In the genomic region with DNA sequence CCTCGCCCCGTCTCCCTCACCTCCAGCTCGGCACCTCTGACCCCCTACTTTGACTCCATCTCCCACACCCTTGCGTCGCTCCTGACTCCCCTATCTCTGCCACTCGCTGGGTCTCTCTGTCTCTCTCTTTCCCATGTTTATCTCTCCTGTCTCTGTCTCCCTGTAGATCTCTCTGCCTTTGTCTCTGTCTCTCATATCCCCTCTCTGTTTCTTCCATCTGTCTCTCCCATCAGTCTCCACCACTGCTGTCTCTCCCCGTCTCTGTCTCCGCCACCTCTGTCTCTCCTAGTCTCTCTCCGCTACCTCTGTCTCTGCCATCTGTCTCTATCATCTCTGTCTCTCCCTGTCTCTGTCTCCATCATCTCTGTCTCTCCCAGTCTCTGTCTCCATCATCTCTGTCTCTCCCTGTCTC, we compare ENCODE assay signal across 8 cellular contexts. TPM values are rescaled to one million over a fixed set of nuclear protein-coding genes. Genes with fewer than 3 reads are reported as not detected.
DNase-seq lines count a peak whose midpoint lies in the region; ATAC-seq, FAIRE-seq and TF ChIP-seq lines count a peak whose summit lies in the region.

No MANE protein-coding gene starts in this region.

- H3K4me3 ChIP-seq in A673 (ENCODE audit: low read depth, low read length, poor library complexity, severe bottlenecking): peak overlapping the region; percentile 50
- H3K4me3 ChIP-seq in HAP-1: peak overlapping the region; percentile 42
- H3K4me3 ChIP-seq in GM12878: peak overlapping the region; percentile 54
- peak overlapping the region in 1 of 2 experiments; percentile 77 for H3K4me3 ChIP-seq in mesenchymal stem cell (ENCODE audit: insufficient read depth in 1 of 2, low read depth in 1 of 2, low read length in 2 of 2)

- no peaks in the 10 kb centered on the region for H4K20me1 ChIP-seq in GM12878 (ENCODE audit: control insufficient read depth, insufficient read depth)

- peak overlapping the region; percentile 5 to 69 for H3K18ac ChIP-seq in mesenchymal stem cell (ENCODE audit: low read depth in 1 of 2, low read length in 2 of 2)

- no peaks in the 10 kb centered on the region for H3K79me1 ChIP-seq in mesenchymal stem cell (replicated peaks; ENCODE audit: low read length, poor library complexity, severe bottlenecking)

- H3K9ac ChIP-seq in GM12878 (ENCODE audit: control insufficient read depth, insufficient read depth, low read length) (peak overlapping the region; percentile 70; the same call in 1 of the 2 replicates), mesenchymal stem cell (ENCODE audit: low read length) (peak overlapping the region; percentile 86)

- H2AFZ ChIP-seq in GM12878 (ENCODE audit: control insufficient read depth, low read depth, low read length) (peak overlapping the region; percentile 83), mesenchymal stem cell (ENCODE audit: low read depth, low read length) (no peak overlapping the region)

- TF ChIP-seq CTCF in A673 (conservative IDR thresholded peaks at IDR 0.05; ENCODE audit: low read depth, low read length) (no peak), GM12878 (IDR thresholded peaks at IDR 0.05 in 2 of 3, conservative IDR thresholded peaks at IDR 0.05 in 1 of 3; ENCODE audit: control insufficient read depth in 2 of 3, extremely low read depth in 1 of 3, insufficient read depth in 1 of 3, low read depth in 3 of 3, low read length in 3 of 3) (no peak)

- H3K23ac ChIP-seq in mesenchymal stem cell (ENCODE audit: low read length in 2 of 2): no peak overlapping the region

- TSS peak; percentile 74 for BruUV-seq in A673 (replicated peaks; lab: Mats Ljungman, UMichigan)
- BruUV-seq in GM12878 (replicated peaks; lab: Mats Ljungman, UMichigan): no TSS peak

- DNase-seq in A673 (ENCODE audit: low spot score): no peak
- no peak for DNase-seq in HAP-1 (ENCODE audit: low spot score in 2 of 2)
- DNase-seq in GM12878 (ENCODE audit: low read depth, low spot score): no peak
- no peak for DNase-seq in mesenchymal stem cell
- no peak for DNase-seq in posterior vena cava (ENCODE audit: low spot score)
- DNase-seq in COLO829 (ENCODE audit: low spot score): no peak
- no peak for DNase-seq in middle frontal gyrus (ENCODE audit: extremely low spot score, low spot score)

- H3K9me3 ChIP-seq in A673 (ENCODE audit: low read depth, low read length, poor library complexity, severe bottlenecking) (no peaks in the 10 kb centered on the region), HAP-1 (no peaks in the 10 kb centered on the region), GM12878 (replicated peaks; ENCODE audit: control insufficient read depth, insufficient read depth, low read length) (no peaks in the 10 kb centered on the region; the same call in 2 of the 3 replicates), mesenchymal stem cell (ENCODE audit: control insufficient read depth, low read length) (no peaks in the 10 kb centered on the region)

- no peak for FAIRE-seq in GM12878 (lab: Jason Lieb, UNC)

- no peak for ATAC-seq in GM12878
- ATAC-seq in HG03354 (IDR thresholded peaks at IDR 0.05; ENCODE audit: poor library complexity, severe bottlenecking, unreplicated experiment): no peak

- H3K79me2 ChIP-seq in GM12878 (ENCODE audit: control insufficient read depth, insufficient read depth, low read length): no peaks in the 10 kb centered on the region

- TF ChIP-seq EP300 in GM12878 (IDR thresholded peaks at IDR 0.05; ENCODE audit: borderline replicate concordance in 1 of 2, control insufficient read depth in 1 of 2, low read depth in 2 of 2, low read length in 2 of 2): no peak

- H2BK12ac ChIP-seq in mesenchymal stem cell (ENCODE audit: low read length in 2 of 2): peak overlapping the region; percentile 44 to 73

- no peak for TF ChIP-seq POLR2A in GM12878 (IDR thresholded peaks at IDR 0.05; ENCODE audit: low read depth, low read length)

- peak overlapping the region; percentile 5 for H2AK5ac ChIP-seq in mesenchymal stem cell (ENCODE audit: low read length, severe bottlenecking)

- H3K4me1 ChIP-seq in A673 (ENCODE audit: insufficient read depth, low read length, poor library complexity, severe bottlenecking) (peaks cover 15% of the 10 kb centered on the region), HAP-1 (peaks cover 17% of the 10 kb centered on the region), GM12878 (ENCODE audit: control insufficient read depth, insufficient read depth, low read length) (peaks cover 29% of the 10 kb centered on the region), mesenchymal stem cell (ENCODE audit: control insufficient read depth, insufficient read depth, low read depth, low read length) (peaks cover 39% of the 10 kb centered on the region)

- H3K4ac ChIP-seq in mesenchymal stem cell (ENCODE audit: low read depth in 1 of 2, low read length in 2 of 2): peak overlapping the region; percentile 35 to 57

- in situ Hi-C loops in HAP-1 (cut with MboI; ENCODE audit: low sequenced_read_pairs) (no loop called here), GM12878 (cut with MboI) (no loop called here)

- H3K27me3 ChIP-seq in A673 (replicated peaks; ENCODE audit: insufficient read depth, low read depth, low read length, poor library complexity) (peaks cover 13% of the 10 kb centered on the region), HAP-1 (ENCODE audit: low read depth) (no peaks in the 10 kb centered on the region), GM12878 (replicated peaks in 1 of 2; ENCODE audit: control insufficient read depth in 2 of 2, insufficient read depth in 2 of 2, low read length in 1 of 2) (peaks cover 1 to 4% of the 10 kb centered on the region in 2 experiments), mesenchymal stem cell (ENCODE audit: control insufficient read depth in 1 of 2, insufficient read depth in 1 of 2, low read length in 2 of 2) (peaks cover 0 to 11% of the 10 kb centered on the region in 2 experiments)

- H2BK5ac ChIP-seq in mesenchymal stem cell (ENCODE audit: low read depth, low read length, poor library complexity, severe bottlenecking): no peak overlapping the region

- TF ChIP-seq RAD21 in GM12878 (IDR thresholded peaks at IDR 0.05; ENCODE audit: insufficient read depth, low read depth, low read length): no peak

- H3K14ac ChIP-seq in mesenchymal stem cell (ENCODE audit: low read length in 2 of 2): no peak overlapping the region

- H3K36me3 ChIP-seq in A673 (ENCODE audit: insufficient read depth, low read length, poor library complexity, severe bottlenecking) (no peaks in the 10 kb centered on the region), HAP-1 (replicated peaks) (no peaks in the 10 kb centered on the region; the same call in 1 of the 2 replicates), GM12878 (ENCODE audit: control insufficient read depth in 2 of 2, insufficient read depth in 2 of 2, low read length in 1 of 2) (no peaks in the 10 kb centered on the region), mesenchymal stem cell (ENCODE audit: control insufficient read depth in 1 of 2, insufficient read depth in 2 of 2, low read depth in 1 of 2, low read length in 2 of 2) (no peaks in the 10 kb centered on the region)

- peak overlapping the region; percentile 95 for H4K91ac ChIP-seq in mesenchymal stem cell (ENCODE audit: low read length)

- intact Hi-C loops in A673 (cut with micrococcal nuclease; ENCODE audit: unreplicated experiment): loop anchor here (5.0 to 10.0 kb wide), 3 partner anchors 89 to 389 kb away; a partner anchor contains a TSS
- intact Hi-C loops in GM12878 (cut with micrococcal nuclease; ENCODE audit: unreplicated experiment): loop anchor here (10.0 kb wide), 1 partner anchor 209 kb away; no protein-coding TSS in a partner anchor
- intact Hi-C loops in posterior vena cava (cut with DNase I): loop anchor here (5.0 to 10.0 kb wide), 2 partner anchors 99 to 1089 kb away; no protein-coding TSS in a partner anchor

- RAD21 ChIA-PET in GM12878 (lab: Charles Lee; ENCODE audit: unreplicated experiment): interaction anchor here (1.1 to 4.8 kb wide), 11 partner anchors 11 to 117 kb away, joined by 4 to 255 read pairs (median 23); a partner anchor contains a TSS

- H3K4me2 ChIP-seq in GM12878 (ENCODE audit: control insufficient read depth, insufficient read depth) (peak overlapping the region; percentile 98), mesenchymal stem cell (ENCODE audit: low read length, poor library complexity, severe bottlenecking) (peak overlapping the region; percentile 39)

- CTCF ChIA-PET in A673 (lab: Charles Lee): interaction anchor here (1.0 to 2.2 kb wide), 3 partner anchors 17 to 33 kb away, joined by 4 to 80 read pairs (median 28); no protein-coding TSS in a partner anchor
- CTCF ChIA-PET in GM12878 (lab: Yijun Ruan, JAX): interaction anchor here (0.7 to 6.6 kb wide), 12 partner anchors 10 to 528 kb away, joined by 4 to 473 read pairs (median 27); a partner anchor contains a TSS

- H4K8ac ChIP-seq in mesenchymal stem cell (ENCODE audit: low read length): peak overlapping the region; percentile 52

- SMC1A ChIA-PET in GM12878 (lab: Charles Lee; ENCODE audit: uncharacterized antibody, unreplicated experiment): interaction anchor here (1.9 to 6.1 kb wide), 3 partner anchors 32 to 112 kb away, joined by 19 to 211 read pairs (median 38); a partner anchor contains a TSS

- H2BK120ac ChIP-seq in mesenchymal stem cell (ENCODE audit: low read depth, low read length): peak overlapping the region; percentile 81

- POLR2A ChIA-PET in A673 (lab: Charles Lee; ENCODE audit: low non-redundant PET): interaction anchor here (0.6 to 0.7 kb wide), 3 partner anchors 31 to 185 kb away, joined by 3 to 6 read pairs (median 4); no protein-coding TSS in a partner anchor
- POLR2A ChIA-PET in GM12878 (lab: Charles Lee): interaction anchor here (0.5 to 4.3 kb wide), 5 partner anchors 12 to 213 kb away, joined by 4 to 26 read pairs (median 13); a partner anchor contains a TSS

- peak overlapping the region; percentile 91 for H3K27ac ChIP-seq in A673 (ENCODE audit: low read depth, low read length, poor library complexity, severe bottlenecking)
- peak overlapping the region; percentile 65 for H3K27ac ChIP-seq in GM12878 (ENCODE audit: control insufficient read depth, insufficient read depth)
- peak overlapping the region; percentile 38 for H3K27ac ChIP-seq in mesenchymal stem cell (ENCODE audit: low read length, poor library complexity, severe bottlenecking)

- H2BK15ac ChIP-seq in mesenchymal stem cell (ENCODE audit: low read depth, poor library complexity, severe bottlenecking): peak overlapping the region; percentile 41

- 31% methylated on average over 6 of the region's 9 CpGs for WGBS in GM12878 (ENCODE audit: insufficient coverage, insufficient replicate concordance, low lambda C conversion rate, missing lambda C conversion rate)
- 16% methylated on average over 9 of the region's 9 CpGs for WGBS in mesenchymal stem cell

RNA-seq across cellular contexts. Expression of a gene that starts 12.4 kb away (rescaled TPM):
- total RNA-seq in A673 (2021) (2.7 and 3.7 TPM in 2 replicates), GM12878 (2014; rRNA removed) (14.0 and 15.2 TPM in 2 replicates), GM12878 (2014; rRNA removed; fragmentation: Illumina TruSeq; extraction: Trizol) (6.2 and 6.5 TPM in 2 replicates), GM12878 (2021) (17.9 and 18.1 TPM in 2 replicates), posterior vena cava (1 to 10 TPM; 3.7 to 4.2 TPM)
- total RNA-seq in GM12878 (2013; cell fraction: nucleolus; rRNA removed): 12.0 and 13.5 TPM in 2 replicates
- polyA plus RNA-seq in GM12878 (2011; ENCODE audit: low read depth): 2.0 TPM
- polyA plus RNA-seq in GM12878 (2011; rRNA removed) (5.2 and 7.6 TPM in 2 replicates), GM12878 (2014; fragmentation: Illumina TruSeq; extraction: Trizol) (0.24 and 2.2 TPM in 2 replicates), GM12878 (2014; fragmentation: Nextera tagmentation; extraction: Ambion mirVana) (under 1 TPM; 0.10 to 0.27 TPM), GM12878 (2014; rRNA removed) (17.2 and 21.2 TPM in 2 replicates), GM12878 (2016; fragmentation: Nextera tagmentation; extraction: Ambion mirVana) (1 to 10 TPM; 7.5 to 7.8 TPM)
- 11.6 and 16.6 TPM in 2 replicates for polyA plus RNA-seq in GM12878 (2011; cell fraction: cytosol; rRNA removed)
- 17.5 and 18.4 TPM in 2 replicates for polyA plus RNA-seq in GM12878 (2011; cell fraction: nucleus; rRNA removed)
- polyA plus RNA-seq in GM12878 (2012): 13.0 and 15.8 TPM in 2 replicates
- polyA minus RNA-seq in GM12878 (2011; rRNA and poly(A)+ RNA removed): 4.2 and 8.8 TPM in 2 replicates
- polyA minus RNA-seq in GM12878 (2011; cell fraction: cytosol; rRNA and poly(A)+ RNA removed): 7.2 and 9.5 TPM in 2 replicates
- polyA minus RNA-seq in GM12878 (2011; cell fraction: nucleus; rRNA and poly(A)+ RNA removed): 5.4 and 8.3 TPM in 2 replicates
- 7.2 TPM for polyA plus RNA-seq in mesenchymal stem cell (2013, experiment 1 of 2)
- 7.0 TPM for polyA plus RNA-seq in mesenchymal stem cell (2013, experiment 2 of 2)

RNA-seq across cellular contexts. Expression of a gene that starts 13.0 kb away (rescaled TPM):
- total RNA-seq in A673 (2021): 36.4 and 39.7 TPM in 2 replicates
- total RNA-seq in GM12878 (2013; cell fraction: nucleolus; rRNA removed): 10.2 and 14.9 TPM in 2 replicates
- total RNA-seq in GM12878 (2014; rRNA removed): 6.4 and 7.1 TPM in 2 replicates
- total RNA-seq in GM12878 (2014; rRNA removed; fragmentation: Illumina TruSeq; extraction: Trizol): 2.9 and 4.9 TPM in 2 replicates
- 16.7 and 17.5 TPM in 2 replicates for total RNA-seq in GM12878 (2021)
- polyA plus RNA-seq in GM12878 (2011; ENCODE audit: low read depth): 5.3 TPM
- polyA plus RNA-seq in GM12878 (2011; rRNA removed): 3.3 and 3.9 TPM in 2 replicates
- polyA plus RNA-seq in GM12878 (2011; cell fraction: cytosol; rRNA removed): 4.2 and 4.4 TPM in 2 replicates
- 5.0 and 13.4 TPM in 2 replicates for polyA plus RNA-seq in GM12878 (2011; cell fraction: nucleus; rRNA removed)
- 13.9 and 24.3 TPM in 2 replicates for polyA plus RNA-seq in GM12878 (2012)
- polyA plus RNA-seq in GM12878 (2014; fragmentation: Illumina TruSeq; extraction: Trizol): 1.7 and 7.7 TPM in 2 replicates
- polyA plus RNA-seq in GM12878 (2014; fragmentation: Nextera tagmentation; extraction: Ambion mirVana): under 1 TPM in 1 of 2 experiments, not detected in 1; 0.18 TPM
- 10.1 and 13.2 TPM in 2 replicates for polyA plus RNA-seq in GM12878 (2014; rRNA removed)
- 1 to 10 TPM; 6.9 to 9.1 TPM for polyA plus RNA-seq in GM12878 (2016; fragmentation: Nextera tagmentation; extraction: Ambion mirVana)
- polyA minus RNA-seq in GM12878 (2011; rRNA and poly(A)+ RNA removed): 3.0 and 4.8 TPM in 2 replicates
- 1.2 and 1.6 TPM in 2 replicates for polyA minus RNA-seq in GM12878 (2011; cell fraction: cytosol; rRNA and poly(A)+ RNA removed)
- polyA minus RNA-seq in GM12878 (2011; cell fraction: nucleus; rRNA and poly(A)+ RNA removed): 2.0 and 2.3 TPM in 2 replicates
- polyA plus RNA-seq in mesenchymal stem cell (2013, experiment 1 of 2): 16.8 TPM
- polyA plus RNA-seq in mesenchymal stem cell (2013, experiment 2 of 2): 18.0 TPM
- total RNA-seq in posterior vena cava: 10 to 100 TPM; 31.6 to 33.5 TPM

RNA-seq across cellular contexts. Expression of a gene that starts 31.3 kb away (rescaled TPM):
- total RNA-seq in A673 (2021) (13.8 and 15.9 TPM in 2 replicates), GM12878 (2014; rRNA removed) (2.0 and 2.1 TPM in 2 replicates), GM12878 (2014; rRNA removed; fragmentation: Illumina TruSeq; extraction: Trizol) (0.51 and 0.63 TPM in 2 replicates), GM12878 (2021) (6.1 and 6.8 TPM in 2 replicates), posterior vena cava (10 to 100 TPM; 28.2 to 38.6 TPM)
- total RNA-seq in GM12878 (2013; cell fraction: nucleolus; rRNA removed): 1.2 and 2.7 TPM in 2 replicates
- polyA plus RNA-seq in GM12878 (2011; ENCODE audit: low read depth): 0.46 TPM
- polyA plus RNA-seq in GM12878 (2011; rRNA removed) (0.40 and 0.86 TPM in 2 replicates), GM12878 (2014; fragmentation: Illumina TruSeq; extraction: Trizol) (0.30 and 0.57 TPM in 2 replicates), GM12878 (2014; fragmentation: Nextera tagmentation; extraction: Ambion mirVana) (under 1 TPM in 1 of 2 experiments, not detected in 1; 0.58 TPM), GM12878 (2014; rRNA removed) (4.5 and 4.8 TPM in 2 replicates), GM12878 (2016; fragmentation: Nextera tagmentation; extraction: Ambion mirVana) (1 to 10 TPM; 1.1 to 1.4 TPM)
- 1.2 and 1.5 TPM in 2 replicates for polyA plus RNA-seq in GM12878 (2011; cell fraction: cytosol; rRNA removed)
- 4.8 and 6.7 TPM in 2 replicates for polyA plus RNA-seq in GM12878 (2011; cell fraction: nucleus; rRNA removed)
- polyA plus RNA-seq in GM12878 (2012): 3.8 and 5.8 TPM in 2 replicates
- 0.57 TPM in 1 of 2 replicates, not detected in the other for polyA minus RNA-seq in GM12878 (2011; rRNA and poly(A)+ RNA removed)
- polyA minus RNA-seq in GM12878 (2011; cell fraction: cytosol; rRNA and poly(A)+ RNA removed): 0.94 TPM in 1 of 2 replicates, not detected in the other
- polyA minus RNA-seq in GM12878 (2011; cell fraction: nucleus; rRNA and poly(A)+ RNA removed): 1.5 and 2.1 TPM in 2 replicates
- polyA plus RNA-seq in mesenchymal stem cell (2013, experiment 1 of 2): 10.7 TPM
- 11.4 TPM for polyA plus RNA-seq in mesenchymal stem cell (2013, experiment 2 of 2)

Comparison
In these comparisons a context has a peak if more than half of its experiments do, and no peak if none do; other contexts are left out.
1. H3K27ac ChIP-seq: peak in every context shown above with its lines; median percentile 91 in A673; 65 in GM12878; 38 in mesenchymal stem cell.